ENCODE assay signal across 1 cellular context in genomic region chr2:216104691-216105090, GRCh38.
TF ChIP-seq lines count a peak whose summit lies in the region.

No MANE protein-coding gene starts in this region.

TF ChIP-seq in HepG2, 621 proteins besides CTCF, POLR2A, EP300 and RAD21:
- TF ChIP-seq CBX1 (IDR thresholded peaks at IDR 0.05; ENCODE audit: low read depth) (no peak), ZNF431 (CRISPR knock-in tag; IDR thresholded peaks at IDR 0.05; ENCODE audit: borderline replicate concordance, low read depth) (no peak), ZNF674 (CRISPR knock-in tag; IDR thresholded peaks at IDR 0.05; ENCODE audit: low read depth) (no peak), MAZ (IDR thresholded peaks at IDR 0.05; ENCODE audit: borderline replicate concordance, low read depth, low read length) (no peak), MAZ (CRISPR knock-in tag; IDR thresholded peaks at IDR 0.05; ENCODE audit: low read depth) (no peak), NFATC3 (CRISPR knock-in tag; IDR thresholded peaks at IDR 0.05) (no peak), HBP1 (CRISPR knock-in tag; IDR thresholded peaks at IDR 0.05; ENCODE audit: low read depth) (no peak), REXO4 (CRISPR knock-in tag; IDR thresholded peaks at IDR 0.05; ENCODE audit: borderline replicate concordance) (no peak), PITX1 (CRISPR knock-in tag; IDR thresholded peaks at IDR 0.05) (no peak), PPARG (CRISPR knock-in tag; conservative IDR thresholded peaks at IDR 0.05) (no peak), DR1 (CRISPR knock-in tag; IDR thresholded peaks at IDR 0.05) (no peak), GLI4 (CRISPR knock-in tag; IDR thresholded peaks at IDR 0.05; ENCODE audit: borderline replicate concordance) (no peak), IRF1 (CRISPR knock-in tag; IDR thresholded peaks at IDR 0.05; ENCODE audit: low read depth) (no peak), IKZF1 (IDR thresholded peaks at IDR 0.05) (no peak), ZNF570 (CRISPR knock-in tag; IDR thresholded peaks at IDR 0.05; ENCODE audit: borderline replicate concordance) (no peak), NONO (IDR thresholded peaks at IDR 0.05) (no peak), NONO (CRISPR knock-in tag; conservative IDR thresholded peaks at IDR 0.05) (no peak), ZNF704 (CRISPR knock-in tag; IDR thresholded peaks at IDR 0.05; ENCODE audit: borderline replicate concordance) (no peak), MTA1 (CRISPR knock-in tag; IDR thresholded peaks at IDR 0.05; ENCODE audit: borderline replicate concordance) (no peak)
TF ChIP-seq in HepG2: peak in this region for 0.
